17 cellular contexts compared by ENCODE assay signal in the genomic region with DNA sequence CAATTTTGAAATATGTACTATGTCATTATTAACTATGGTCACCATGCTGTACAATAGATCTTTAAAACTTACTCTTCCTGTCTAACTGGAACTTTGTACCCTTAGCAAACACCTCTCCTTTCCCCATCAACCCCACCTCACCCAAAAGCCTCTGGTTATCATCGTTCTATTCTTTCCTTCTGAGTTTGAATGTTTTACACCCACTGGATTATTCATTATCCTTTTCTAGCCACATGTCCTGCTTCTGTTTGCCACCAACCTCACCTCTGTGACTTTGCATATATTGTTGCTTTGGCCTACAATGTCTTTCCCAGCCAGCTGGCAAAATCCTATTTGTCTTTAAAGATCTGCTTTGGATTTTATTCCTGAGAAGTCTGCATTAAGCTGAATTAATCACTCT.
DNase-seq lines count a peak whose midpoint lies in the region; ATAC-seq, FAIRE-seq and TF ChIP-seq lines count a peak whose summit lies in the region.
"Had no signal": no experiment of that assay in that cellular context is flagged by ENCODE, and none has a peak within 500 bp of the region (broad histone marks: within the 10 kb centered on the region; RNA-seq: fewer than 3 reads in every experiment).

No MANE protein-coding gene starts in this region.

- no peaks in the 10 kb centered on the region for H3K36me3 ChIP-seq in WERI-Rb-1
- H3K36me3 ChIP-seq: BLaER1, SJCRH30 had no signal

- no peaks in the 10 kb centered on the region for H3K27me3 Mint-ChIP-seq in progenitor cell of endocrine pancreas

- FAIRE-seq in GM12891 (lab: Jason Lieb, UNC): peak; percentile 26

- H3K4me3 ChIP-seq in WERI-Rb-1 (ENCODE audit: low read depth, low read length): no peak overlapping the region
- H3K4me3 ChIP-seq: BLaER1, PC-9, SJCRH30 had no signal

- H3K4me1 Mint-ChIP-seq in progenitor cell of endocrine pancreas (ENCODE audit: low read depth): peaks cover 8% of the 10 kb centered on the region

- H3K27me3 ChIP-seq in WERI-Rb-1 (ENCODE audit: insufficient read depth, low read depth, severe bottlenecking): no peaks in the 10 kb centered on the region
- H3K27me3 ChIP-seq: BLaER1, SJCRH30 had no signal

- no peak for TF ChIP-seq POLR2A in GM12891 (IDR thresholded peaks at IDR 0.05; ENCODE audit: low read depth, low read length)

- no peak for DNase-seq in GM12891 (ENCODE audit: insufficient read length, low spot score)
- peak; percentile 53 for DNase-seq in WERI-Rb-1
- DNase-seq in left lobe of liver (ENCODE audit: low spot score): no peak
- DNase-seq in progenitor cell of endocrine pancreas (ENCODE audit: low spot score, unreplicated experiment): no peak
- DNase-seq in omental fat pad (ENCODE audit: low spot score): no peak
- DNase-seq in NCI-H1694 treated with DMSO at 0.1 percent for 48 hours (lab: John Stamatoyannopoulos, UW): no peak
- DNase-seq in KG1 (lab: John Stamatoyannopoulos, UW): no peak
- DNase-seq: GF-D8, NCI-H1048, NCI-H1436 treated with DMSO at 0.1 percent for 48 hours, NCI-H2081, NCI-H510A, NCI-H774, PC-9, SJCRH30 had no signal

- peaks cover 3% of the 10 kb centered on the region for H3K9me3 Mint-ChIP-seq in progenitor cell of endocrine pancreas (ENCODE audit: low read depth)

- H3K27ac Mint-ChIP-seq in progenitor cell of endocrine pancreas: peak overlapping the region; percentile 33

- H3K27ac ChIP-seq in WERI-Rb-1: peak overlapping the region; percentile 40
- H3K27ac ChIP-seq: BLaER1, PC-9, SJCRH30 had no signal

- TF ChIP-seq CTCF in WERI-Rb-1 (IDR thresholded peaks at IDR 0.05; ENCODE audit: low read depth, low read length) (no peak), progenitor cell of endocrine pancreas (IDR thresholded peaks at IDR 0.05; ENCODE audit: unreplicated experiment) (no peak), omental fat pad (IDR thresholded peaks at IDR 0.05) (no peak)

- peaks cover under 1% of the 10 kb centered on the region for H3K36me3 Mint-ChIP-seq in progenitor cell of endocrine pancreas (ENCODE audit: insufficient read depth)

- no peak overlapping the region for H3K4me3 Mint-ChIP-seq in progenitor cell of endocrine pancreas (ENCODE audit: low read depth)

- H3K9me3 ChIP-seq in WERI-Rb-1 (ENCODE audit: severe bottlenecking): peaks cover 2% of the 10 kb centered on the region
- H3K9me3 ChIP-seq: BLaER1, SJCRH30 had no signal

- peak; percentile 19 for ATAC-seq in left lobe of liver
- no peak for ATAC-seq in HG03045 (IDR thresholded peaks at IDR 0.05; ENCODE audit: unreplicated experiment)
- no peak for ATAC-seq in omental fat pad (ENCODE audit: low FRiP score)

TF ChIP-seq in GM12891, 5 proteins besides CTCF, POLR2A, EP300 and RAD21:
- TF ChIP-seq PAX5 (IDR thresholded peaks at IDR 0.05; ENCODE audit: insufficient read depth, low read length, severe bottlenecking): no peak
- no peak for TF ChIP-seq POLR2AphosphoS5 (IDR thresholded peaks at IDR 0.05; ENCODE audit: low read depth, low read length)
- no peak for TF ChIP-seq TAF1 (IDR thresholded peaks at IDR 0.05; ENCODE audit: low read depth, low read length)
- no peak for TF ChIP-seq POU2F2 (IDR thresholded peaks at IDR 0.05; ENCODE audit: low read depth, low read length)
- no peak for TF ChIP-seq SPI1 (IDR thresholded peaks at IDR 0.05; ENCODE audit: low read depth, low read length)
TF ChIP-seq in GM12891: peak in this region for 0.
